Comparison of ENCODE assay signal across 10 cellular contexts in genomic region chr2:159868598-159869159, GRCh38. TPM values are rescaled to one million over a fixed set of nuclear protein-coding genes. Genes with fewer than 3 reads are reported as not detected.
DNase-seq lines count a peak whose midpoint lies in the region; ATAC-seq, FAIRE-seq and TF ChIP-seq lines count a peak whose summit lies in the region.
"Not testable (repeated sequence)": the region's sequence is repeated elsewhere in the genome, so short reads cannot be mapped to it uniquely, and the experiment has no call there.
"Had no signal": no experiment of that assay in that cellular context is flagged by ENCODE, and none has a peak within 500 bp of the region (broad histone marks: within the 10 kb centered on the region; RNA-seq: fewer than 3 reads in every experiment).

No MANE protein-coding gene starts in this region.

- not testable (repeated sequence) for H3K9me1 ChIP-seq in K562 (ENCODE audit: control insufficient read depth, insufficient read depth, low read length)

- TF ChIP-seq CTCF in 22Rv1 (IDR thresholded peaks at IDR 0.05); A549 (IDR thresholded peaks at IDR 0.05); HEK293 (tag by site-specific recombination; IDR thresholded peaks at IDR 0.05); VCaP (conservative IDR thresholded peaks at IDR 0.05); K562 (IDR thresholded peaks at IDR 0.05 in 2 of 3, conservative IDR thresholded peaks at IDR 0.05 in 1 of 3; ENCODE audit: insufficient read depth in 2 of 3, low read depth in 1 of 3, low read length in 3 of 3); HepG2 (CRISPR knock-in tag; IDR thresholded peaks at IDR 0.05): not testable (repeated sequence)

- TF ChIP-seq EP300 in A549 (IDR thresholded peaks at IDR 0.05); K562 (IDR thresholded peaks at IDR 0.05; ENCODE audit: low read length); HepG2 (IDR thresholded peaks at IDR 0.05; ENCODE audit: low read depth in 2 of 2, low read length in 2 of 2); HepG2 (CRISPR knock-in tag; IDR thresholded peaks at IDR 0.05; ENCODE audit: borderline replicate concordance): not testable (repeated sequence)

- not testable (repeated sequence) for BruUV-seq in K562 (replicated peaks; lab: Mats Ljungman, UMichigan); HepG2 (replicated peaks; lab: Mats Ljungman, UMichigan)

- not testable (repeated sequence) for TF ChIP-seq POLR2A in A549 (IDR thresholded peaks at IDR 0.05; ENCODE audit: low read length); K562 (conservative IDR thresholded peaks at IDR 0.05); HepG2 (IDR thresholded peaks at IDR 0.05; ENCODE audit: insufficient read depth in 1 of 2, low read depth in 2 of 2, low read length in 2 of 2)

- not testable (repeated sequence) for FAIRE-seq in A549 (lab: Jason Lieb, UNC); K562 (lab: Jason Lieb, UNC); HepG2 (lab: Jason Lieb, UNC)

- not testable (repeated sequence) for H3K4me3 ChIP-seq in A549; HEK293 (ENCODE audit: low read depth, low read length); K562; HepG2 (replicated peaks in 1 of 3; ENCODE audit: insufficient read depth in 1 of 3, low read depth in 2 of 3, low read length in 3 of 3)

- peak overlapping the region; percentile 48 for H3K27ac ChIP-seq in 22Rv1
- H3K27ac ChIP-seq in A549; HEK293 (ENCODE audit: extremely low read depth, low read depth, low read length); K562 (ENCODE audit: extremely low read depth, low read depth, low read length); HepG2 (ENCODE audit: extremely low read length, insufficient read depth, low read length): not testable (repeated sequence)
- H3K27ac ChIP-seq in VCaP = peak overlapping the region; percentile 63

- H3K9me3 ChIP-seq in A549; HEK293 (ENCODE audit: control insufficient read depth, insufficient read depth, low read depth, low read length); K562 (replicated peaks; ENCODE audit: control insufficient read depth, insufficient read depth, low read depth, low read length); HepG2 (ENCODE audit: low read length): not testable (repeated sequence)

- CTCF ChIA-PET in A549 (lab: Yijun Ruan, JAX); HEK293 (lab: Yijun Ruan, JAX); K562 (lab: Yijun Ruan, JAX; ENCODE audit: low intra/inter-chr PET ratio); HepG2 (lab: Yijun Ruan, JAX; ENCODE audit: low intra/inter-chr PET ratio, low total read pairs): not testable (repeated sequence)

- not testable (repeated sequence) for H3K36me3 ChIP-seq in HEK293 (ENCODE audit: control insufficient read depth in 2 of 2, insufficient read depth in 1 of 2, low read length in 2 of 2); K562 (ENCODE audit: control insufficient read depth, insufficient read depth, low read length); HepG2 (replicated peaks in 1 of 2; ENCODE audit: control insufficient read depth in 1 of 2, insufficient read depth in 2 of 2, low read length in 2 of 2)

- in situ Hi-C loops in K562 (cut with MboI); HepG2 (cut with HindIII; ENCODE audit: extremely low pct_ligation_motif_present, low pct_unique_long_range_greater_than_20kb): not testable (repeated sequence)

- not testable (repeated sequence) for H4K20me1 ChIP-seq in K562 (replicated peaks; ENCODE audit: control insufficient read depth, insufficient read depth, low read length); HepG2 (ENCODE audit: insufficient read depth, low read length)

- 68% methylated on average over 7 of the region's 7 CpGs for WGBS in A549 (ENCODE audit: missing lambda C conversion rate)
- WGBS in K562 (ENCODE audit: insufficient coverage, low coverage, missing lambda C conversion rate) = 0% methylated on average over 5 of the region's 7 CpGs
- WGBS in HepG2 (ENCODE audit: low lambda C conversion rate) = 61% methylated on average over 7 of the region's 7 CpGs

- not testable (repeated sequence) for DNase-seq in A549 (ENCODE audit: low read depth in 1 of 2, low spot score in 1 of 2); K562 (ENCODE audit: extremely low read depth in 1 of 4, low spot score in 3 of 4); HepG2 (ENCODE audit: low spot score)

- ATAC-seq in A549, K562, HepG2: not testable (repeated sequence)

- H3K4me1 ChIP-seq in A549; HEK293 (ENCODE audit: control insufficient read depth, insufficient read depth, low read length); K562 (replicated peaks in 1 of 2; ENCODE audit: control insufficient read depth in 2 of 2, insufficient read depth in 2 of 2, low read length in 2 of 2); HepG2 (ENCODE audit: insufficient read depth, low read length): not testable (repeated sequence)

- H2AFZ ChIP-seq in K562 (ENCODE audit: low read depth, low read length); HepG2 (ENCODE audit: low read length): not testable (repeated sequence)

- H3K4me2 ChIP-seq in A549; K562 (ENCODE audit: insufficient read depth, low read length); HepG2 (ENCODE audit: low read depth, low read length): not testable (repeated sequence)

- intact Hi-C loops in K562 (cut with micrococcal nuclease); HepG2 (cut with micrococcal nuclease; ENCODE audit: unreplicated experiment): not testable (repeated sequence)

- not testable (repeated sequence) for H3K79me2 ChIP-seq in K562 (ENCODE audit: control insufficient read depth, insufficient read depth, low read length); HepG2 (ENCODE audit: insufficient read depth, low read length)

- TF ChIP-seq RAD21 in A549 (conservative IDR thresholded peaks at IDR 0.05 in 1 of 2, IDR thresholded peaks at IDR 0.05 in 1 of 2); K562 (CRISPR knock-in tag; conservative IDR thresholded peaks at IDR 0.05 in 1 of 2, IDR thresholded peaks at IDR 0.05 in 1 of 2); HepG2 (CRISPR knock-in tag; IDR thresholded peaks at IDR 0.05): not testable (repeated sequence)

- POLR2A ChIA-PET in A549 (lab: Yijun Ruan, JAX); HEK293 (lab: Yijun Ruan, JAX); K562 (lab: Yijun Ruan, JAX); HepG2 (lab: Yijun Ruan, JAX): not testable (repeated sequence)

- H3K9ac ChIP-seq in K562 (ENCODE audit: insufficient read depth in 1 of 2, low read depth in 2 of 2, low read length in 2 of 2); HepG2 (ENCODE audit: insufficient read depth, low read depth, low read length): not testable (repeated sequence)

- not testable (repeated sequence) for H3K27me3 ChIP-seq in K562 (ENCODE audit: control insufficient read depth in 2 of 2, insufficient read depth in 2 of 2, low read length in 2 of 2); HepG2 (ENCODE audit: control insufficient read depth in 1 of 2, insufficient read depth in 2 of 2, low read length in 2 of 2)

RNA-seq across cellular contexts. Expression of gene LY75, which starts 35.9 kb away (rescaled TPM):
- polyA plus RNA-seq in A549 (2011; rRNA removed) = 0.25 and 0.26 TPM in 2 replicates
- polyA plus RNA-seq in A549 (2012; cell fraction: cytosol; rRNA removed) = 0.09 and 0.14 TPM in 2 replicates
- polyA plus RNA-seq in A549 (2012; cell fraction: nucleus; rRNA removed) = 0.05 and 0.11 TPM in 2 replicates
- polyA plus RNA-seq in A549 (2017; fragmentation: RNase III; extraction: RNeasy Plus Mini Kit Qiagen cat#74134 plus additional on column Dnase treatment) = 0.08 to 0.19 TPM (median 0.08 TPM) in 3 replicates
- polyA minus RNA-seq in A549 (2011; rRNA and poly(A)+ RNA removed) = 0.25 and 0.73 TPM in 2 replicates
- total RNA-seq in K562 (2011; cell fraction: chromatin; rRNA removed; ENCODE audit: low replicate concordance) = not detected in 2 replicates
- total RNA-seq in K562 (2011; cell fraction: nucleolus; rRNA removed) = not detected in 2 replicates
- total RNA-seq in K562 (2011; cell fraction: nucleoplasm; rRNA removed) = 0.29 TPM in 1 of 2 replicates, not detected in the other
- total RNA-seq in K562 (2014; rRNA removed) = not detected in 2 replicates
- not detected in 2 replicates for total RNA-seq in K562 (2014; rRNA removed; fragmentation: Illumina TruSeq; extraction: Trizol)
- total RNA-seq in K562 (2015; rRNA removed; fragmentation: Illumina TruSeq; extraction: Trizol) = not detected in 2 replicates
- total RNA-seq in K562 (2021) = 0.09 and 0.16 TPM in 2 replicates
- polyA plus RNA-seq in K562 (2011; rRNA removed) = 0.06 TPM in 1 of 2 replicates, not detected in the other
- not detected in 2 replicates for polyA plus RNA-seq in K562 (2011; cell fraction: cytosol; rRNA removed)
- polyA plus RNA-seq in K562 (2011; cell fraction: nucleus; rRNA removed) = not detected in 2 replicates
- polyA plus RNA-seq in K562 (2012) = 0.01 and 0.03 TPM in 2 replicates
- polyA plus RNA-seq in K562 (2014; fragmentation: Illumina TruSeq; extraction: Trizol) = not detected in 2 replicates
- polyA plus RNA-seq in K562 (2014; fragmentation: Nextera tagmentation; extraction: Ambion mirVana) = under 1 TPM in 1 of 2 experiments, not detected in 1; 0.01 TPM
- not detected in 2 replicates for polyA plus RNA-seq in K562 (2014; rRNA removed)
- not detected in 2 replicates for polyA minus RNA-seq in K562 (2011; rRNA and poly(A)+ RNA removed)
- not detected in 2 replicates for polyA minus RNA-seq in K562 (2011; cell fraction: cytosol; rRNA and poly(A)+ RNA removed)
- not detected in 2 replicates for polyA minus RNA-seq in K562 (2011; cell fraction: nucleus; rRNA and poly(A)+ RNA removed)
- not detected in 2 replicates for total RNA-seq in HepG2 (2016; rRNA removed; fragmentation: Illumina TruSeq; extraction: Trizol)
- total RNA-seq in HepG2 (2016; cell fraction: cytosol; rRNA removed; fragmentation: Illumina TruSeq; extraction: Trizol; ENCODE audit: low read depth) = not detected in 2 replicates
- total RNA-seq in HepG2 (2016; cell fraction: insoluble cytoplasmic fraction; rRNA removed; fragmentation: Illumina TruSeq; extraction: Trizol) = not detected in 2 replicates
- not detected in 2 replicates for total RNA-seq in HepG2 (2016; cell fraction: membrane; rRNA removed; fragmentation: Illumina TruSeq; extraction: Trizol)
- total RNA-seq in HepG2 (2016; cell fraction: nucleus; rRNA removed; fragmentation: Illumina TruSeq; extraction: Trizol) = not detected in 2 replicates
- not detected in 2 replicates for polyA plus RNA-seq in HepG2 (2011; rRNA removed)
- polyA plus RNA-seq in HepG2 (2011; cell fraction: cytosol; rRNA removed) = not detected in 2 replicates
- not detected in 2 replicates for polyA plus RNA-seq in HepG2 (2011; cell fraction: nucleus; rRNA removed)
- not detected in 2 replicates for polyA plus RNA-seq in HepG2 (2012)
- not detected in 2 replicates for polyA plus RNA-seq in HepG2 (2016; cell fraction: cytosol; fragmentation: Illumina TruSeq; extraction: Trizol; ENCODE audit: low read depth)
- not detected in 2 replicates for polyA plus RNA-seq in HepG2 (2016; cell fraction: insoluble cytoplasmic fraction; fragmentation: Illumina TruSeq; extraction: Trizol; ENCODE audit: low read depth)
- polyA plus RNA-seq in HepG2 (2016; cell fraction: membrane; fragmentation: Illumina TruSeq; extraction: Trizol; ENCODE audit: low read depth) = not detected in 2 replicates
- not detected in 2 replicates for polyA plus RNA-seq in HepG2 (2016; cell fraction: nucleus; fragmentation: Illumina TruSeq; extraction: Trizol; ENCODE audit: insufficient read depth, low read depth)
- 0.12 TPM in 1 of 2 replicates, not detected in the other for polyA minus RNA-seq in HepG2 (2011; rRNA and poly(A)+ RNA removed; ENCODE audit: low replicate concordance)
- polyA minus RNA-seq in HepG2 (2011; cell fraction: cytosol; rRNA and poly(A)+ RNA removed) = not detected in 2 replicates
- not detected in 2 replicates for polyA minus RNA-seq in HepG2 (2011; cell fraction: nucleus; rRNA and poly(A)+ RNA removed)
- total RNA-seq: A172, A673, G401 had no signal
- polyA plus RNA-seq: AG04450 had no signal
